In the genomic region with DNA sequence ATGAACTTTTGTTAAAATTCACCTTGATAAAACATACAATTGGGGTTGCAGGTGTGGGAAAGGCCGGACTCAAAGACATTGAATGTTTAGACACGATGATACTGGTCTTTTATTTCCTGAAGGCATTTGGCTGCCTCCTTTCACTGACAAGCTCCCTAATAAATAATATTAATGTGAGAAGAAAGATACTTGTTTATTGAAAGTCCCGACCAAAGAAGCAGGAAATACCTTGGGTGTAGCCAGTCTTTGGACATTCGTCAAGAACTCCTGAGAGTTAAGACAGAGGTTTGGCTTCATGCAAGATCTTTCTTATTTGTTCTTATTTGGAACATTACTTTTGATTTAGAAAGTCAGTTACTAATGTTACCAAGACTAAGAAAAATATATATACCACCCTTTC, we compare ENCODE assay signal across 17 cellular contexts.
"Had no signal": no experiment of that assay in that cellular context is flagged by ENCODE, and none has a peak within 500 bp of the region (broad histone marks: within the 10 kb centered on the region; RNA-seq: fewer than 3 reads in every experiment).

No MANE protein-coding gene starts in this region.

- H3K27ac Mint-ChIP-seq: activated CD4-positive, alpha-beta T cell treated with anti-CD3 and anti-CD28 coated beads, Interleukin-2, amount 10 ng/mL, durations not matched to agents 24 days and 14 days; activated CD8-positive, alpha-beta T cell treated with anti-CD3 and anti-CD28 coated beads for 36 hours; activated naive CD4-positive, alpha-beta T cell treated with anti-CD3 and anti-CD28 coated beads for 36 hours; activated T-cell treated with anti-CD3 and anti-CD28 coated beads, Interleukin-2, amount 50 U/mL, for 24 hours; activated T-helper 2 cell treated with anti-CD3 and anti-CD28 coated beads, Interferon-gamma antibody, Interleukin-2, Interleukin-4, amounts not matched to agents 10 μg/mL and 5 μg/mL and 100 μg/mL, durations not matched to agents 14 hours and 24 hours and 36 hours had no signal

- DNase-seq: activated CD4-positive, alpha-beta T cell treated with anti-CD3 and anti-CD28 coated beads, Interleukin-2, amount 10 ng/mL, durations not matched to agents 24 days and 14 days; activated CD8-positive, alpha-beta T cell treated with anti-CD3 and anti-CD28 coated beads for 36 hours; activated naive CD4-positive, alpha-beta T cell treated with anti-CD3 and anti-CD28 coated beads for 36 hours; activated T-cell treated with anti-CD3 and anti-CD28 coated beads, Interleukin-2, amount 50 U/mL, for 24 hours; aorta; effector CD4-positive, alpha-beta T cell; kidney glomerular epithelial cell; lower lobe of right lung; nucleus accumbens; SJCRH30; stimulated activated CD4-positive, alpha-beta T cell treated with anti-CD3 and anti-CD28 coated beads, Interleukin-2, amount 100 ng/mL, for 24 hours; stimulated activated naive CD4-positive, alpha-beta T cell treated with Interleukin-2 at 50 U/mL for 16 hours; substantia nigra; upper lobe of left lung had no signal

- H3K4me3 Mint-ChIP-seq: activated CD4-positive, alpha-beta T cell treated with anti-CD3 and anti-CD28 coated beads, Interleukin-2, amount 10 ng/mL, durations not matched to agents 24 days and 14 days; activated CD8-positive, alpha-beta T cell treated with anti-CD3 and anti-CD28 coated beads for 36 hours; activated naive CD4-positive, alpha-beta T cell treated with anti-CD3 and anti-CD28 coated beads for 36 hours; activated T-cell treated with anti-CD3 and anti-CD28 coated beads, Interleukin-2, amount 50 U/mL, for 24 hours; nephron had no signal

- H3K9me3 Mint-ChIP-seq: nephron had no signal

- H3K9me3 ChIP-seq: heart right ventricle, lower lobe of right lung, SJCRH30, upper lobe of left lung had no signal

- H3K27me3 Mint-ChIP-seq: activated CD4-positive, alpha-beta T cell treated with anti-CD3 and anti-CD28 coated beads, Interleukin-2, amount 10 ng/mL, durations not matched to agents 24 days and 14 days; activated CD8-positive, alpha-beta T cell treated with anti-CD3 and anti-CD28 coated beads for 36 hours; activated T-cell treated with anti-CD3 and anti-CD28 coated beads, Interleukin-2, amount 50 U/mL, for 24 hours had no signal

- H3K4me3 ChIP-seq: heart right ventricle, lower lobe of right lung, SJCRH30, upper lobe of left lung had no signal

- H3K36me3 ChIP-seq: heart right ventricle, lower lobe of right lung, SJCRH30, upper lobe of left lung had no signal

- H3K27ac ChIP-seq: lower lobe of right lung, SJCRH30, upper lobe of left lung had no signal

- H3K27me3 ChIP-seq: heart right ventricle, SJCRH30, upper lobe of left lung had no signal

- H3K4me1 Mint-ChIP-seq: activated CD4-positive, alpha-beta T cell treated with anti-CD3 and anti-CD28 coated beads, Interleukin-2, amount 10 ng/mL, durations not matched to agents 24 days and 14 days had no signal

- H3K4me1 ChIP-seq: heart right ventricle, lower lobe of right lung, upper lobe of left lung had no signal

- ATAC-seq: activated CD8-positive, alpha-beta T cell treated with anti-CD3 and anti-CD28 coated beads for 36 hours; lower lobe of right lung had no signal
